Comparison of ENCODE assay signal across 8 cellular contexts in the genomic region with DNA sequence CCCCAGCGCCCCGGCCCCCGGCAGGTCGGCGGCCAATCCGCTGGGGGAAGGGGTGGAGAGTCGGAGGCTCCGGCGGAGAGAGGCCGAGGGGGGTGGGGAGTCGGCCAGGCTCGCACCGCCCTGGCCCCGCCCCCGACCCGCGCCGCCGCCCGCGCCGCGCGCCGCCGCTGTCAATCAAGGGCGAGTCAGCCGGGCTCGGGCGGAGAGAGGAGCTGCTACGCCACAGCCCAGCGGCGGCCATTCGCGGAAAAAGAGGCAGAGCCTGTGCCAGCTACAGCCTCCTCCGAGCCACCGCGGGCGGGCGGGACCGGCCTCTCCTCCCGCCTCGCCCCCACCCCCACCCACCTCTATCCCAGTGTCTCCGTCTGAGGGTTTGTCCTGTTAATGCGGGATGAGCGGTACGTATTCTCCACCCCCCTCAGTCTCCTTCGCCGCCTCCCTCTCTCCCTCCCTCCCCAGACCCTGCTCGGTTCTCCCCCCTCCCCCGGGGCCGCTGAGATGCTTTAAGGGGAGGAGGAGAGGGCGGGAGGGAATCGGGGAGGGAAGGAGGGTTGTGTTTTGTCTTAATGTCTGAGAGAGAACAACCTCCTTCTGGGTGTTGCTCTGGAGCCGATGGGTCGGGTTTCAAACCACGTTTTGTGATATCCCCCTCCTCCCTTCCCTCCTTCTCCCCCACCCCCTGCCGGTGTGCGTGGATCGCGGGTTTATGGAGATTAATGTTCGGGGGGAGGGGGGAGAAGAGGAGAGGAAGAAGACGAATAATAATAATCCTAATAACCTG. TPM values are rescaled to one million over a fixed set of nuclear protein-coding genes. Genes with fewer than 3 reads are reported as not detected.
DNase-seq lines count a peak whose midpoint lies in the region; ATAC-seq and TF ChIP-seq lines count a peak whose summit lies in the region.

A gene (plus strand): TSS at position 223 of the 781 bp plus-strand sequence. CDS start 169 bp downstream, at position 392.

- H3K4me1 Mint-ChIP-seq in activated B cell treated with CpG ODN at 0.5 μM for 24 hours: peaks cover 57% of the 10 kb centered on the region
- H3K4me1 Mint-ChIP-seq in immature natural killer cell: peaks cover 55 to 60% of the 10 kb centered on the region in 2 donors

- H3K4me3 Mint-ChIP-seq in activated B cell treated with CpG ODN at 0.5 μM for 24 hours (peak within 1 kb of the TSS; percentile 100), immature natural killer cell (peak within 1 kb of the TSS; percentile 96 to 100 (median 99))

- H3K4me3 ChIP-seq in AG09309 (ENCODE audit: control insufficient read depth, low read depth, low read length): peak within 1 kb of the TSS; percentile 91
- peak within 1 kb of the TSS; percentile 81 to 87 for H3K4me3 ChIP-seq in cardiac fibroblast (replicated peaks in 1 of 2; ENCODE audit: low read depth in 2 of 2, low read length in 2 of 2)

- POLR2A ChIA-PET in activated B cell treated with CpG ODN at 0.5 μM for 24 hours (lab: Charles Lee): interaction anchor here (0.8 to 2.8 kb wide), 12 partner anchors 10 to 1753 kb away, joined by 3 to 42 read pairs (median 4); a partner anchor contains a TSS

- DNase-seq in AG09309 (ENCODE audit: low read depth): peak; percentile 76
- peak; percentile 97 for DNase-seq in NCI-H345 (lab: John Stamatoyannopoulos, UW)
- DNase-seq in activated B cell treated with CpG ODN at 0.5 μM for 24 hours: peak; percentile 98
- peak; percentile 93 to 97 for DNase-seq in cardiac fibroblast (ENCODE audit: low read depth in 2 of 2)
- DNase-seq in immature natural killer cell: peak; percentile 97 to 98 (median 98)
- peak; percentile 84 for DNase-seq in smooth muscle cell of the brain vasculature (ENCODE audit: low read depth, low spot score)

- H3K27ac Mint-ChIP-seq in activated B cell treated with CpG ODN at 0.5 μM for 24 hours (peak within 1 kb of the TSS; percentile 100), immature natural killer cell (peak within 1 kb of the TSS; percentile 90 to 100 (median 98))

- intact Hi-C loops in activated B cell treated with CpG ODN at 0.5 μM for 24 hours (cut with micrococcal nuclease): loop anchor here (1.0 to 5.0 kb wide), 18 partner anchors 73 to 1984 kb away; a partner anchor contains a TSS

- H3K9me3 Mint-ChIP-seq in activated B cell treated with CpG ODN at 0.5 μM for 24 hours (no peaks in the 10 kb centered on the region), immature natural killer cell (no peaks in the 10 kb centered on the region)

- TF ChIP-seq CTCF in AG09309 (IDR thresholded peaks at IDR 0.05; ENCODE audit: control insufficient read depth, insufficient read depth, low read depth, low read length, missing control alignments) (no peak), activated B cell treated with CpG ODN at 0.5 μM for 24 hours (IDR thresholded peaks at IDR 0.05) (no peak), cardiac fibroblast (IDR thresholded peaks at IDR 0.05; ENCODE audit: low read depth, low read length) (no peak)

- H3K36me3 Mint-ChIP-seq in activated B cell treated with CpG ODN at 0.5 μM for 24 hours (ENCODE audit: low read depth) (peaks cover 28% of the 10 kb centered on the region), immature natural killer cell (peaks cover 8 to 15% (median 14%) of the 10 kb centered on the region in 3 donors)

- CTCF ChIA-PET in activated B cell treated with CpG ODN at 0.5 μM for 24 hours (lab: Charles Lee): interaction anchor here (1.9 to 2.0 kb wide), 2 partner anchors 166 to 655 kb away, joined by 6 read pairs; no protein-coding TSS in a partner anchor

- H3K27me3 Mint-ChIP-seq in activated B cell treated with CpG ODN at 0.5 μM for 24 hours (no peaks in the 10 kb centered on the region), immature natural killer cell (ENCODE audit: low read depth in 3 of 3) (peaks cover 5 to 8% (median 6%) of the 10 kb centered on the region in 3 donors)

- peak; percentile 70 for ATAC-seq in GM19023 (IDR thresholded peaks at IDR 0.05; ENCODE audit: unreplicated experiment)
- peak; percentile 67 for ATAC-seq in HG03280 (IDR thresholded peaks at IDR 0.05; ENCODE audit: unreplicated experiment)
- peak; percentile 73 for ATAC-seq in activated B cell treated with CpG ODN at 0.5 μM for 24 hours (ENCODE audit: low read depth)

RNA-seq across cellular contexts. Expression of the gene that starts here (rescaled TPM):
- 23.6 and 28.7 TPM in 2 replicates for total RNA-seq in activated B cell treated with CpG ODN at 0.5 μM for 24 hours
- 10 to 100 TPM in 1 of 3 donors, 1 to 10 TPM in 2; 6.2 to 15.3 (median 9.0) TPM for polyA plus RNA-seq in immature natural killer cell

Comparison
In these comparisons a context has a peak if more than half of its experiments do, and no peak if none do; other contexts are left out.
1. Peak in every context shown above with its lines: DNase-seq, ATAC-seq and H3K4me3 ChIP-seq.